ENCODE assay signal across 1 cellular context in the genomic region with DNA sequence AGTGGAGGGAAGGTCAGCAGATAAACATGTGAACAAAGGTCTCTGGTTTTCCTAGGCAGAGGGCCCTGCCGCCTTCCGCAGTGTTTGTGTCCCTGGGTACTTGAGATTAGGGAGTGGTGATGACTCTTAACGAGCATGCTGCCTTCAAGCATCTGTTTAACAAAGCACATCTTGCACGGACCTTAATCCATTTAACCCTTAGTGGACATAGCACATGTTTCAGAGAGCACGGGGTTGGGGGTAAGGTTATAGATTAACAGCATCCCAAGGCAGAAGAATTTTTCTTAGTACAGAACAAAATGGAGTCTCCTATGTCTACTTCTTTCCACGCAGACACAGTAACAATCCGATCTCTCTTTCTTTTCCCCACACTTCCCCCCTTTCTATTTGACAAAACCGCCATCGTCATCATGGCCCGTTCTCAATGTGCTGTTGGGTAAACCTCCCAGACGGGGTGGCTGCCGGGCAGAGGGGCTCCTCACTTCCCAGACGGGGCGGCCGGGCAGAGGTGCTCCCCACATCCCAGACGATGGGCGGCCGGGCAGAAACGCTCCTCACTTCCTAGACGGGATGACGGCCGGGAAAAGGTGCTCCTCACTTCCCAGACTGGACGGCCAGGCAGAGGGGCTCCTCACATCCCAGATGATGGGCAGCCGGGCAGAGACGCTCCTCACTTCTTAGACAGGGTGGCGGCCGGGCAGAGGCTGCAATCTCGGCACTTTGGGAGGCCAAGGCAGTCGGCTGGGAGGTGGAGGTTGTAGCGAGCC.
TF ChIP-seq lines count a peak whose summit lies in the region.

No MANE protein-coding gene starts in this region.

TF ChIP-seq in K562, 482 proteins besides CTCF, POLR2A, EP300 and RAD21 (continued from another document):
- TF ChIP-seq, protein P1, sequence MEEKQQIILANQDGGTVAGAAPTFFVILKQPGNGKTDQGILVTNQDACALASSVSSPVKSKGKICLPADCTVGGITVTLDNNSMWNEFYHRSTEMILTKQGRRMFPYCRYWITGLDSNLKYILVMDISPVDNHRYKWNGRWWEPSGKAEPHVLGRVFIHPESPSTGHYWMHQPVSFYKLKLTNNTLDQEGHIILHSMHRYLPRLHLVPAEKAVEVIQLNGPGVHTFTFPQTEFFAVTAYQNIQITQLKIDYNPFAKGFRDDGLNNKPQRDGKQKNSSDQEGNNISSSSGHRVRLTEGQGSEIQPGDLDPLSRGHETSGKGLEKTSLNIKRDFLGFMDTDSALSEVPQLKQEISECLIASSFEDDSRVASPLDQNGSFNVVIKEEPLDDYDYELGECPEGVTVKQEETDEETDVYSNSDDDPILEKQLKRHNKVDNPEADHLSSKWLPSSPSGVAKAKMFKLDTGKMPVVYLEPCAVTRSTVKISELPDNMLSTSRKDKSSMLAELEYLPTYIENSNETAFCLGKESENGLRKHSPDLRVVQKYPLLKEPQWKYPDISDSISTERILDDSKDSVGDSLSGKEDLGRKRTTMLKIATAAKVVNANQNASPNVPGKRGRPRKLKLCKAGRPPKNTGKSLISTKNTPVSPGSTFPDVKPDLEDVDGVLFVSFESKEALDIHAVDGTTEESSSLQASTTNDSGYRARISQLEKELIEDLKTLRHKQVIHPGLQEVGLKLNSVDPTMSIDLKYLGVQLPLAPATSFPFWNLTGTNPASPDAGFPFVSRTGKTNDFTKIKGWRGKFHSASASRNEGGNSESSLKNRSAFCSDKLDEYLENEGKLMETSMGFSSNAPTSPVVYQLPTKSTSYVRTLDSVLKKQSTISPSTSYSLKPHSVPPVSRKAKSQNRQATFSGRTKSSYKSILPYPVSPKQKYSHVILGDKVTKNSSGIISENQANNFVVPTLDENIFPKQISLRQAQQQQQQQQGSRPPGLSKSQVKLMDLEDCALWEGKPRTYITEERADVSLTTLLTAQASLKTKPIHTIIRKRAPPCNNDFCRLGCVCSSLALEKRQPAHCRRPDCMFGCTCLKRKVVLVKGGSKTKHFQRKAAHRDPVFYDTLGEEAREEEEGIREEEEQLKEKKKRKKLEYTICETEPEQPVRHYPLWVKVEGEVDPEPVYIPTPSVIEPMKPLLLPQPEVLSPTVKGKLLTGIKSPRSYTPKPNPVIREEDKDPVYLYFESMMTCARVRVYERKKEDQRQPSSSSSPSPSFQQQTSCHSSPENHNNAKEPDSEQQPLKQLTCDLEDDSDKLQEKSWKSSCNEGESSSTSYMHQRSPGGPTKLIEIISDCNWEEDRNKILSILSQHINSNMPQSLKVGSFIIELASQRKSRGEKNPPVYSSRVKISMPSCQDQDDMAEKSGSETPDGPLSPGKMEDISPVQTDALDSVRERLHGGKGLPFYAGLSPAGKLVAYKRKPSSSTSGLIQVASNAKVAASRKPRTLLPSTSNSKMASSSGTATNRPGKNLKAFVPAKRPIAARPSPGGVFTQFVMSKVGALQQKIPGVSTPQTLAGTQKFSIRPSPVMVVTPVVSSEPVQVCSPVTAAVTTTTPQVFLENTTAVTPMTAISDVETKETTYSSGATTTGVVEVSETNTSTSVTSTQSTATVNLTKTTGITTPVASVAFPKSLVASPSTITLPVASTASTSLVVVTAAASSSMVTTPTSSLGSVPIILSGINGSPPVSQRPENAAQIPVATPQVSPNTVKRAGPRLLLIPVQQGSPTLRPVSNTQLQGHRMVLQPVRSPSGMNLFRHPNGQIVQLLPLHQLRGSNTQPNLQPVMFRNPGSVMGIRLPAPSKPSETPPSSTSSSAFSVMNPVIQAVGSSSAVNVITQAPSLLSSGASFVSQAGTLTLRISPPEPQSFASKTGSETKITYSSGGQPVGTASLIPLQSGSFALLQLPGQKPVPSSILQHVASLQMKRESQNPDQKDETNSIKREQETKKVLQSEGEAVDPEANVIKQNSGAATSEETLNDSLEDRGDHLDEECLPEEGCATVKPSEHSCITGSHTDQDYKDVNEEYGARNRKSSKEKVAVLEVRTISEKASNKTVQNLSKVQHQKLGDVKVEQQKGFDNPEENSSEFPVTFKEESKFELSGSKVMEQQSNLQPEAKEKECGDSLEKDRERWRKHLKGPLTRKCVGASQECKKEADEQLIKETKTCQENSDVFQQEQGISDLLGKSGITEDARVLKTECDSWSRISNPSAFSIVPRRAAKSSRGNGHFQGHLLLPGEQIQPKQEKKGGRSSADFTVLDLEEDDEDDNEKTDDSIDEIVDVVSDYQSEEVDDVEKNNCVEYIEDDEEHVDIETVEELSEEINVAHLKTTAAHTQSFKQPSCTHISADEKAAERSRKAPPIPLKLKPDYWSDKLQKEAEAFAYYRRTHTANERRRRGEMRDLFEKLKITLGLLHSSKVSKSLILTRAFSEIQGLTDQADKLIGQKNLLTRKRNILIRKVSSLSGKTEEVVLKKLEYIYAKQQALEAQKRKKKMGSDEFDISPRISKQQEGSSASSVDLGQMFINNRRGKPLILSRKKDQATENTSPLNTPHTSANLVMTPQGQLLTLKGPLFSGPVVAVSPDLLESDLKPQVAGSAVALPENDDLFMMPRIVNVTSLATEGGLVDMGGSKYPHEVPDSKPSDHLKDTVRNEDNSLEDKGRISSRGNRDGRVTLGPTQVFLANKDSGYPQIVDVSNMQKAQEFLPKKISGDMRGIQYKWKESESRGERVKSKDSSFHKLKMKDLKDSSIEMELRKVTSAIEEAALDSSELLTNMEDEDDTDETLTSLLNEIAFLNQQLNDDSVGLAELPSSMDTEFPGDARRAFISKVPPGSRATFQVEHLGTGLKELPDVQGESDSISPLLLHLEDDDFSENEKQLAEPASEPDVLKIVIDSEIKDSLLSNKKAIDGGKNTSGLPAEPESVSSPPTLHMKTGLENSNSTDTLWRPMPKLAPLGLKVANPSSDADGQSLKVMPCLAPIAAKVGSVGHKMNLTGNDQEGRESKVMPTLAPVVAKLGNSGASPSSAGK (IDR thresholded peaks at IDR 0.05): peak; percentile 29; the same call in 1 of the 2 replicates
- TF ChIP-seq CBFA2T3 (IDR thresholded peaks at IDR 0.05): peak; percentile 79
